Comparison of ENCODE assay signal across 7 cellular contexts in the genomic region with DNA sequence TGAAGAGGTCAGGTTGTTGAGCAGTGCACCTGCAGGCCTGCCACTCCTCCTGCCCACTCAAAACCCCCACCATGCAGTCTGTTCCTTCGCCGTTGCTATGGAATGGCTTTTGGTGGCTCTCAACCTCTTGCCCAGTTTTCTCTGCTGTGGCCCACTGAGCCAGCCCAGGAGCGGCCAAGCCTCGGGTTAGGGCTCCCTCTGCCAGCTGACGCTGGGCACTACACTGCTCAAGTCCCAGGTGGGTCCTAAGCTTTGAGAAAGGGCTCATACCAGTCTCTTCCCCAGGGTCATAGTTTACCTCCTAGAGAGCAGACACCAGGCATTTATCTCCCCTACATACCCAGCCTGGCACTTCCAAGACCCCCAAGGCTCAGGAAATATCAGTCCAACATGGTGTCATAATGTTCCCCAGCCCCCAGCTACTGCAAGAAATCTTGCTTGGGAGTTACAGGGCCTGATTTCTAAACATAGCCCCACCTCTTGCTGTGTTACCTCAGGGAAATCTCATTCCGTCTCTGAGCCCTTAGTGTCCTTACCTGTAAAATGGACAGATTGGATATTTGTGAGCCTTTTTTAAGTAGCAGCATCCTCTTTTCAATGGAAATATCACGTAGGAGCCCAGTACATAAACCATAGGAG. TPM values are rescaled to one million over a fixed set of nuclear protein-coding genes. Genes with fewer than 3 reads are reported as not detected.
DNase-seq lines count a peak whose midpoint lies in the region; ATAC-seq and TF ChIP-seq lines count a peak whose summit lies in the region.

No MANE protein-coding gene starts in this region.

- H3K4me3 ChIP-seq in GM12864 (ENCODE audit: low read depth, low read length) = no peak overlapping the region
- no peak overlapping the region for H3K4me3 ChIP-seq in fibroblast of pulmonary artery (replicated peaks; ENCODE audit: low read depth, low read length)

- no peak overlapping the region for H3K27ac Mint-ChIP-seq in activated CD4-positive, alpha-beta T cell treated with anti-CD3 and anti-CD28 coated beads, Interleukin-2, amount 10 ng/mL, durations not matched to agents 7 days and 5 days

- H3K4me3 Mint-ChIP-seq in activated CD4-positive, alpha-beta T cell treated with anti-CD3 and anti-CD28 coated beads, Interleukin-2, amount 10 ng/mL, durations not matched to agents 7 days and 5 days = no peak overlapping the region

- H3K27me3 Mint-ChIP-seq in activated CD4-positive, alpha-beta T cell treated with anti-CD3 and anti-CD28 coated beads, Interleukin-2, amount 10 ng/mL, durations not matched to agents 7 days and 5 days = no peaks in the 10 kb centered on the region

- H3K9me3 Mint-ChIP-seq in activated CD4-positive, alpha-beta T cell treated with anti-CD3 and anti-CD28 coated beads, Interleukin-2, amount 10 ng/mL, durations not matched to agents 7 days and 5 days = no peaks in the 10 kb centered on the region

- POLR2A ChIA-PET in activated CD4-positive, alpha-beta T cell treated with anti-CD3 and anti-CD28 coated beads, Interleukin-2, amount 10 ng/mL, durations not matched to agents 7 days and 5 days (lab: Charles Lee) = no interaction called here

- ATAC-seq in GM21825 (IDR thresholded peaks at IDR 0.05; ENCODE audit: unreplicated experiment) (peak; percentile 50), GM21381 (IDR thresholded peaks at IDR 0.05; ENCODE audit: unreplicated experiment) (no peak)

- DNase-seq in GM12864 (ENCODE audit: low read depth) (no peak), NCI-H1105 (lab: John Stamatoyannopoulos, UW) (peak; percentile 41), fibroblast of pulmonary artery (ENCODE audit: low read depth) (peak; percentile 60), nucleus accumbens (lab: John Stamatoyannopoulos, UW) (peak in 49 of 56 donors; percentile 8 to 81 (median 44))
- DNase-seq in activated CD4-positive, alpha-beta T cell treated with anti-CD3 and anti-CD28 coated beads, Interleukin-2, amount 10 ng/mL, durations not matched to agents 7 days and 5 days = peak; percentile 19

- H3K4me1 Mint-ChIP-seq in activated CD4-positive, alpha-beta T cell treated with anti-CD3 and anti-CD28 coated beads, Interleukin-2, amount 10 ng/mL, durations not matched to agents 7 days and 5 days = no peaks in the 10 kb centered on the region

- CTCF ChIA-PET in activated CD4-positive, alpha-beta T cell treated with anti-CD3 and anti-CD28 coated beads, Interleukin-2, amount 10 ng/mL, durations not matched to agents 7 days and 5 days (lab: Charles Lee) = interaction anchor here (0.9 to 1.6 kb wide), 2 partner anchors 69 to 126 kb away, joined by 3 to 4 read pairs; no protein-coding TSS in a partner anchor

- no peaks in the 10 kb centered on the region for H3K36me3 Mint-ChIP-seq in activated CD4-positive, alpha-beta T cell treated with anti-CD3 and anti-CD28 coated beads, Interleukin-2, amount 10 ng/mL, durations not matched to agents 7 days and 5 days (ENCODE audit: low read depth)

- TF ChIP-seq CTCF in GM12864 (IDR thresholded peaks at IDR 0.05; ENCODE audit: low read depth, low read length, missing control alignments) (peak; percentile 87), fibroblast of pulmonary artery (IDR thresholded peaks at IDR 0.05; ENCODE audit: low read length, missing control alignments) (peak; percentile 86)

RNA-seq across cellular contexts. Expression of a gene that starts 59.4 kb away (rescaled TPM):
- total RNA-seq in activated CD4-positive, alpha-beta T cell treated with anti-CD3 and anti-CD28 coated beads, Interleukin-2, amount 10 ng/mL, durations not matched to agents 7 days and 5 days = not detected
